ENCODE assay signal across 27 cellular contexts in the genomic region with DNA sequence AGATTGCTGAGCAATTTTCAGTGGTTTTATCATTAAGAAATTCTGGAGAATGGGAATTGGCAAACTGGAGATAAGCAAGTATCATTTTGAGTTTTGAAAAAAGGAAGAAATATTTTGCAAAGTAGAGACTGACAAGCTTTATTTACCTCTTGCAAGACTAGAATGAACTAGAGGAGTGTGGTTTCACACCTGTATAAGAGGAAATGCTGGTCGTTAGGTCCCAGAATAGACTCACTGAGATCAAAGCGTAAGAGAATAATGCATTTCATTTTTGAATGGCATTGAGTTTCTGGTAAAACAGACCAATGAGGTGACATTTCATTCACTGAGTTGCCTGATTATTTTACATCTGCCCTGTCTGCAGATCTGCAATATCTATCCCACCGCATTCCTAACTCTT.
DNase-seq lines count a peak whose midpoint lies in the region; ATAC-seq lines count a peak whose summit lies in the region.
"Had no signal": no experiment of that assay in that cellular context is flagged by ENCODE, and none has a peak within 500 bp of the region (broad histone marks: within the 10 kb centered on the region; RNA-seq: fewer than 3 reads in every experiment).

No MANE protein-coding gene starts in this region.

- no peak overlapping the region for H3K4me3 Mint-ChIP-seq in stimulated activated memory B cell treated with anti-CD40 and anti-IgM and Interleukin-4, amounts not matched to agents 10 μg/mL and 1 μg/mL and 100 μg/mL, for 72 hours
- H3K4me3 Mint-ChIP-seq: activated CD8-positive, alpha-beta memory T cell treated with anti-CD3 and anti-CD28 coated beads, Interleukin-2, amount 10 ng/mL, durations not matched to agents 7 days and 5 days; activated naive CD8-positive, alpha-beta T cell treated with anti-CD3 and anti-CD28 coated beads for 36 hours; activated T-helper 17 cell treated with anti-CD3 and anti-CD28 coated beads, Interleukin-2, amount 50 U/mL, for 72 hours had no signal

- H3K36me3 Mint-ChIP-seq in stimulated activated memory B cell treated with anti-CD40 and anti-IgM and Interleukin-4, amounts not matched to agents 10 μg/mL and 1 μg/mL and 100 μg/mL, for 72 hours, result no peaks in the 10 kb centered on the region
- H3K36me3 Mint-ChIP-seq: activated CD8-positive, alpha-beta memory T cell treated with anti-CD3 and anti-CD28 coated beads, Interleukin-2, amount 10 ng/mL, durations not matched to agents 7 days and 5 days; activated naive CD8-positive, alpha-beta T cell treated with anti-CD3 and anti-CD28 coated beads for 36 hours had no signal

- ATAC-seq in GM18520 (IDR thresholded peaks at IDR 0.05; ENCODE audit: unreplicated experiment), result peak; percentile 75
- peak; percentile 87 for ATAC-seq in GM19397 (IDR thresholded peaks at IDR 0.05; ENCODE audit: unreplicated experiment)
- peak; percentile 94 for ATAC-seq in HG03175 (IDR thresholded peaks at IDR 0.05; ENCODE audit: unreplicated experiment)
- peak; percentile 27 for ATAC-seq in stimulated activated memory B cell treated with anti-CD40 and anti-IgM and Interleukin-4, amounts not matched to agents 10 μg/mL and 1 μg/mL and 100 μg/mL, for 72 hours
- ATAC-seq: activated CD8-positive, alpha-beta memory T cell treated with anti-CD3 and anti-CD28 coated beads, Interleukin-2, amount 10 ng/mL, durations not matched to agents 7 days and 5 days; activated T-helper 17 cell treated with anti-CD3 and anti-CD28 coated beads, Interleukin-2, amount 50 U/mL, for 72 hours; esophagus mucosa; gastrocnemius medialis had no signal

- no peaks in the 10 kb centered on the region for H3K9me3 Mint-ChIP-seq in stimulated activated memory B cell treated with anti-CD40 and anti-IgM and Interleukin-4, amounts not matched to agents 10 μg/mL and 1 μg/mL and 100 μg/mL, for 72 hours

- no peak overlapping the region for H3K27ac Mint-ChIP-seq in stimulated activated memory B cell treated with anti-CD40 and anti-IgM and Interleukin-4, amounts not matched to agents 10 μg/mL and 1 μg/mL and 100 μg/mL, for 72 hours
- H3K27ac Mint-ChIP-seq: activated CD8-positive, alpha-beta memory T cell treated with anti-CD3 and anti-CD28 coated beads, Interleukin-2, amount 10 ng/mL, durations not matched to agents 7 days and 5 days; activated naive CD8-positive, alpha-beta T cell treated with anti-CD3 and anti-CD28 coated beads for 36 hours; activated T-helper 17 cell treated with anti-CD3 and anti-CD28 coated beads, Interleukin-2, amount 50 U/mL, for 72 hours had no signal

- no peaks in the 10 kb centered on the region for H3K4me1 Mint-ChIP-seq in stimulated activated memory B cell treated with anti-CD40 and anti-IgM and Interleukin-4, amounts not matched to agents 10 μg/mL and 1 μg/mL and 100 μg/mL, for 72 hours
- H3K4me1 Mint-ChIP-seq: activated CD8-positive, alpha-beta memory T cell treated with anti-CD3 and anti-CD28 coated beads, Interleukin-2, amount 10 ng/mL, durations not matched to agents 7 days and 5 days; activated naive CD8-positive, alpha-beta T cell treated with anti-CD3 and anti-CD28 coated beads for 36 hours; activated T-helper 17 cell treated with anti-CD3 and anti-CD28 coated beads, Interleukin-2, amount 50 U/mL, for 72 hours had no signal

- H3K27me3 Mint-ChIP-seq in stimulated activated memory B cell treated with anti-CD40 and anti-IgM and Interleukin-4, amounts not matched to agents 10 μg/mL and 1 μg/mL and 100 μg/mL, for 72 hours, result no peaks in the 10 kb centered on the region
- H3K27me3 Mint-ChIP-seq: activated CD8-positive, alpha-beta memory T cell treated with anti-CD3 and anti-CD28 coated beads, Interleukin-2, amount 10 ng/mL, durations not matched to agents 7 days and 5 days; activated T-helper 17 cell treated with anti-CD3 and anti-CD28 coated beads, Interleukin-2, amount 50 U/mL, for 72 hours had no signal

- no peak for DNase-seq in activated T-cell treated with anti-CD3 and anti-CD28 coated beads, Interleukin-2, amount 50 U/mL, for 48 hours
- no peak for DNase-seq in HT-29 (ENCODE audit: low spot score)
- no peak for DNase-seq in COLO668 (lab: John Stamatoyannopoulos, UW; ENCODE audit: unreplicated experiment)
- DNase-seq: activated CD4-positive, alpha-beta T cell treated with anti-CD3 and anti-CD28 coated beads for 4 hours; activated CD8-positive, alpha-beta memory T cell treated with anti-CD3 and anti-CD28 coated beads, Interleukin-2, amount 10 ng/mL, durations not matched to agents 7 days and 5 days; activated naive CD8-positive, alpha-beta T cell treated with anti-CD3 and anti-CD28 coated beads for 36 hours; DMS79 treated with DMSO at 0.1 percent for 48 hours; effector CD8-positive, alpha-beta T cell; gastrocnemius medialis; hypothalamus; islet precursor cell; Kasumi-1; NCI-H1105; NCI-H2029 treated with DMSO at 0.1 percent for 48 hours; NCI-H69; OCI-M1; SHP77; stimulated activated CD4-positive, alpha-beta T cell treated with anti-CD3 and anti-CD28 coated beads, Interleukin-4, amount 100 ng/mL, for 4 hours; stomach; T-helper 1 cell; trophoblast cell had no signal

Comparison
In these comparisons a context has a peak if more than half of its experiments do, and no peak if none do; other contexts are left out.
1. ATAC-seq: peak in every context shown above with its lines; median percentile 94 in HG03175; 87 in GM19397; 75 in GM18520; 27 in stimulated activated memory B cell treated with anti-CD40 and anti-IgM and Interleukin-4, amounts not matched to agents 10 μg/mL and 1 μg/mL and 100 μg/mL, for 72 hours.